In genomic region chr20:47675190-47676142, GRCh38 we compare ENCODE assay signal across 19 cellular contexts.
DNase-seq lines count a peak whose midpoint lies in the region; ATAC-seq and TF ChIP-seq lines count a peak whose summit lies in the region.
"Had no signal": no experiment of that assay in that cellular context is flagged by ENCODE, and none has a peak within 500 bp of the region (broad histone marks: within the 10 kb centered on the region; RNA-seq: fewer than 3 reads in every experiment).

No MANE protein-coding gene starts in this region.

- no peaks in the 10 kb centered on the region for H3K9me3 ChIP-seq in IMR-90 (ENCODE audit: control insufficient read depth, insufficient read depth, low read length)
- H3K9me3 ChIP-seq in hepatocyte (ENCODE audit: low read depth): no peaks in the 10 kb centered on the region
- H3K9me3 ChIP-seq in neural progenitor cell (ENCODE audit: low read depth): no peaks in the 10 kb centered on the region
- no peaks in the 10 kb centered on the region for H3K9me3 ChIP-seq in right cardiac atrium (ENCODE audit: control insufficient read depth, low read length)
- H3K9me3 ChIP-seq: HAP-1, SJSA1 had no signal

- in situ Hi-C loops in IMR-90 (cut with MboI; ENCODE audit: low sequenced_read_pairs): no loop called here

- no peak overlapping the region for H2AK5ac ChIP-seq in IMR-90 (ENCODE audit: low read depth, low read length)

- no peak overlapping the region for H2BK20ac ChIP-seq in IMR-90 (ENCODE audit: low read depth, low read length)

- H3K9ac ChIP-seq in IMR-90 (ENCODE audit: low read depth, low read length): no peak overlapping the region
- H3K9ac ChIP-seq in neural progenitor cell: no peak overlapping the region

- H2AFZ ChIP-seq in GM23338: no peak overlapping the region
- H2AFZ ChIP-seq in IMR-90 (replicated peaks; ENCODE audit: low read length, poor library complexity): no peak overlapping the region
- no peak overlapping the region for H2AFZ ChIP-seq in hepatocyte
- H2AFZ ChIP-seq in neural progenitor cell (replicated peaks): no peak overlapping the region

- no peaks in the 10 kb centered on the region for H3K9me1 ChIP-seq in IMR-90 (ENCODE audit: insufficient read depth, low read length)

- H3F3A ChIP-seq in GM23338 (replicated peaks; ENCODE audit: low read depth): no peaks in the 10 kb centered on the region
- no peaks in the 10 kb centered on the region for H3F3A ChIP-seq in neural progenitor cell (ENCODE audit: low read depth)

- intact Hi-C loops in IMR-90 (cut with micrococcal nuclease): loop anchor here (5.0 kb wide), 1 partner anchor 112 kb away; the partner anchor contains the start of gene SULF2
- intact Hi-C loops in right cardiac atrium (cut with DNase I): loop anchor here in 2 of 4 donors (5.0 to 10.0 kb wide), 3 partner anchors 99 to 947 kb away; partner anchors contain the start of gene SULF2 (in 1 of the 2)

- TF ChIP-seq CTCF in GM23338 (conservative IDR thresholded peaks at IDR 0.05; ENCODE audit: low read depth in 2 of 2): no peak
- no peak for TF ChIP-seq CTCF in IMR-90 (conservative IDR thresholded peaks at IDR 0.05; ENCODE audit: low read depth, low read length)
- no peak for TF ChIP-seq CTCF in hepatocyte (IDR thresholded peaks at IDR 0.05; ENCODE audit: poor library complexity)
- no peak for TF ChIP-seq CTCF in neural progenitor cell (IDR thresholded peaks at IDR 0.05)

- no peak overlapping the region for H3K4me2 ChIP-seq in GM23338
- no peak overlapping the region for H3K4me2 ChIP-seq in IMR-90 (ENCODE audit: low read depth, low read length)
- H3K4me2 ChIP-seq in hepatocyte: no peak overlapping the region
- H3K4me2 ChIP-seq in neural progenitor cell: no peak overlapping the region

- H3K56ac ChIP-seq in IMR-90 (ENCODE audit: extremely low read depth, insufficient read depth, low read length): no peak overlapping the region

- peaks cover 6% of the 10 kb centered on the region for H3K27me3 Mint-ChIP-seq in GM23338 (ENCODE audit: insufficient read depth, low read depth, poor library complexity)
- peaks cover 9% of the 10 kb centered on the region for H3K27me3 Mint-ChIP-seq in neural progenitor cell (ENCODE audit: insufficient read depth, low read depth)

- dilution Hi-C loops in IMR-90 (cut with HindIII; ENCODE audit: low sequenced_read_pairs, unreplicated experiment): no loop called here

- H4K8ac ChIP-seq in IMR-90 (ENCODE audit: low read depth in 2 of 2, low read length in 2 of 2): no peak overlapping the region

- H3K4me3 ChIP-seq in GM23338 (no peak overlapping the region), IMR-90 (ENCODE audit: insufficient read depth, low read depth, low read length) (no peak overlapping the region), hepatocyte (no peak overlapping the region), neural progenitor cell (no peak overlapping the region), right cardiac atrium (ENCODE audit: low read length) (no peak overlapping the region)
- H3K4me3 ChIP-seq: HAP-1, K562, SJSA1 had no signal

- H3K4me1 Mint-ChIP-seq in GM23338 (peaks cover 20% of the 10 kb centered on the region), neural progenitor cell (peaks cover 17% of the 10 kb centered on the region)
- H3K4me1 Mint-ChIP-seq: CD14-positive monocyte had no signal

- no peaks in the 10 kb centered on the region for H3K9me2 ChIP-seq in GM23338 (ENCODE audit: insufficient read depth)
- H3K9me2 ChIP-seq in hepatocyte (replicated peaks; ENCODE audit: insufficient read depth): no peaks in the 10 kb centered on the region

- no peak for TF ChIP-seq POLR2A in IMR-90 (IDR thresholded peaks at IDR 0.05; ENCODE audit: low read depth, low read length)

- WGBS in IMR-90 (ENCODE audit: extremely low coverage in 2 of 2, insufficient read length in 1 of 2), 2 experiments: 87% methylated on average over 8 of the region's 16 CpGs; no CpG with 5 or more reads in 1 of the 2 experiments
- 90% methylated on average over 16 of the region's 16 CpGs for WGBS in hepatocyte (ENCODE audit: low lambda C conversion rate, missing lambda C conversion rate)
- WGBS in right cardiac atrium: 91% methylated on average over 16 of the region's 16 CpGs

- peak overlapping the region; percentile 67; the same call in 1 of the 2 replicates for H3K27ac Mint-ChIP-seq in GM23338
- no peak overlapping the region for H3K27ac Mint-ChIP-seq in neural progenitor cell

- H3K79me2 ChIP-seq in GM23338 (replicated peaks; ENCODE audit: insufficient read depth) (no peaks in the 10 kb centered on the region), hepatocyte (no peaks in the 10 kb centered on the region), neural progenitor cell (ENCODE audit: low read depth) (no peaks in the 10 kb centered on the region)

- H3K4ac ChIP-seq in IMR-90 (ENCODE audit: low read depth, low read length): no peak overlapping the region

- BruUV-seq in IMR-90 (replicated peaks; lab: Mats Ljungman, UMichigan): no TSS peak

- H3K4me1 ChIP-seq in GM23338 (ENCODE audit: insufficient read depth): peaks cover 5% of the 10 kb centered on the region; the same call in 1 of the 2 replicates
- H3K4me1 ChIP-seq in IMR-90 (ENCODE audit: control insufficient read depth, insufficient read depth, low read length): no peaks in the 10 kb centered on the region
- H3K4me1 ChIP-seq in hepatocyte (ENCODE audit: insufficient read depth): no peaks in the 10 kb centered on the region
- H3K4me1 ChIP-seq in neural progenitor cell: no peaks in the 10 kb centered on the region
- H3K4me1 ChIP-seq in right cardiac atrium (ENCODE audit: control insufficient read depth, insufficient read depth, low read length): no peaks in the 10 kb centered on the region
- H3K4me1 ChIP-seq: HAP-1, SJSA1 had no signal

- no peaks in the 10 kb centered on the region for H3K36me3 ChIP-seq in GM23338 (ENCODE audit: insufficient read depth)
- no peaks in the 10 kb centered on the region for H3K36me3 ChIP-seq in IMR-90 (ENCODE audit: control insufficient read depth, insufficient read depth, low read length)
- no peaks in the 10 kb centered on the region for H3K36me3 ChIP-seq in hepatocyte (replicated peaks; ENCODE audit: insufficient read depth, low read depth)
- H3K36me3 ChIP-seq in neural progenitor cell: no peaks in the 10 kb centered on the region
- H3K36me3 ChIP-seq: HAP-1, SJSA1 had no signal

- H4K91ac ChIP-seq in IMR-90 (ENCODE audit: insufficient read depth, low read depth, low read length): no peak overlapping the region

- no peak overlapping the region for H2BK5ac ChIP-seq in IMR-90 (ENCODE audit: low read depth, low read length, poor library complexity, severe bottlenecking)

- DNase-seq in GM23338 (ENCODE audit: low spot score) (peak; percentile 47), IMR-90 (no peak), hepatocyte (ENCODE audit: low spot score) (peak; percentile 3), neural progenitor cell (ENCODE audit: low spot score) (peak; percentile 43), right cardiac atrium (no peak), middle frontal gyrus (ENCODE audit: extremely low spot score, low spot score) (no peak), glomerular visceral epithelial cell (ENCODE audit: extremely low spot score) (no peak)
- DNase-seq: ACHN, AML-193, DMS 273 treated with DMSO at 0.1 percent for 48 hours, GF-D8, NCI-H2029, NCI-H748 treated with DMSO at 0.1 percent for 48 hours, PC-3 had no signal

- POLR2A ChIA-PET in IMR-90 (lab: Charles Lee; ENCODE audit: unreplicated experiment): no interaction called here

- no peak overlapping the region for H2BK15ac ChIP-seq in IMR-90 (ENCODE audit: low read depth, low read length)

- no peak for TF ChIP-seq RAD21 in IMR-90 (IDR thresholded peaks at IDR 0.05; ENCODE audit: low read length)

- no peaks in the 10 kb centered on the region for H3K27me3 ChIP-seq in GM23338 (ENCODE audit: insufficient read depth)
- H3K27me3 ChIP-seq in IMR-90 (ENCODE audit: control insufficient read depth, insufficient read depth, low read length): peaks cover 2% of the 10 kb centered on the region; the same call in 1 of the 2 replicates
- H3K27me3 ChIP-seq in hepatocyte: no peaks in the 10 kb centered on the region
- H3K27me3 ChIP-seq in neural progenitor cell: no peaks in the 10 kb centered on the region
- H3K27me3 ChIP-seq in right cardiac atrium (ENCODE audit: control insufficient read depth, insufficient read depth): no peaks in the 10 kb centered on the region
- H3K27me3 ChIP-seq: SJSA1 had no signal

- no peak overlapping the region for H3K4me3 Mint-ChIP-seq in GM23338
- H3K4me3 Mint-ChIP-seq in neural progenitor cell: no peak overlapping the region
- H3K4me3 Mint-ChIP-seq: CD14-positive monocyte had no signal

- H3K79me1 ChIP-seq in IMR-90 (ENCODE audit: low read depth in 1 of 2, low read length in 2 of 2): no peaks in the 10 kb centered on the region

- peak; percentile 54 for ATAC-seq in GM23338
- ATAC-seq in IMR-90 (ENCODE audit: low read depth): no peak
- ATAC-seq in right cardiac atrium: no peak
- ATAC-seq: PC-3 had no signal

- CTCF ChIA-PET in IMR-90 (lab: Yijun Ruan, JAX): interaction anchor here (0.9 kb wide), 1 partner anchor 945 kb away, joined by 3 read pairs; no protein-coding TSS in a partner anchor

- no peaks in the 10 kb centered on the region; the same call in 1 of the 2 replicates for H4K20me1 ChIP-seq in GM23338 (replicated peaks; ENCODE audit: insufficient read depth)
- H4K20me1 ChIP-seq in IMR-90 (ENCODE audit: insufficient read depth, low read length): no peaks in the 10 kb centered on the region
- H4K20me1 ChIP-seq in hepatocyte (ENCODE audit: insufficient read depth, poor library complexity, severe bottlenecking): no peaks in the 10 kb centered on the region
- H4K20me1 ChIP-seq in neural progenitor cell (ENCODE audit: low read depth): no peaks in the 10 kb centered on the region

- H3K9me3 Mint-ChIP-seq in GM23338 (no peaks in the 10 kb centered on the region; the same call in 2 of the 3 replicates), neural progenitor cell (no peaks in the 10 kb centered on the region)

- H2BK120ac ChIP-seq in IMR-90 (ENCODE audit: low read depth, low read length): no peak overlapping the region

- H2AK9ac ChIP-seq in IMR-90 (replicated peaks; ENCODE audit: low read depth, low read length, poor library complexity): no peak overlapping the region

- H3K18ac ChIP-seq in IMR-90 (ENCODE audit: low read depth, low read length): no peak overlapping the region

- no peaks in the 10 kb centered on the region for H3K36me3 Mint-ChIP-seq in GM23338 (ENCODE audit: low read depth)
- H3K36me3 Mint-ChIP-seq in neural progenitor cell: no peaks in the 10 kb centered on the region

- H3K27ac ChIP-seq in GM23338 (ENCODE audit: low read depth): no peak overlapping the region
- H3K27ac ChIP-seq in IMR-90 (ENCODE audit: insufficient read depth, low read length): no peak overlapping the region
- H3K27ac ChIP-seq in hepatocyte: no peak overlapping the region
- no peak overlapping the region for H3K27ac ChIP-seq in neural progenitor cell
- no peak overlapping the region for H3K27ac ChIP-seq in right cardiac atrium (ENCODE audit: low read length)
- H3K27ac ChIP-seq: HL-60, SJSA1 had no signal

- H3K23ac ChIP-seq in IMR-90 (ENCODE audit: low read depth, low read length): no peak overlapping the region

- H3K14ac ChIP-seq in IMR-90 (replicated peaks; ENCODE audit: low read depth, low read length): no peak overlapping the region

- no peak overlapping the region for H4K5ac ChIP-seq in IMR-90 (ENCODE audit: low read depth, low read length)

TF ChIP-seq in GM23338, 12 proteins besides CTCF, POLR2A, EP300 and RAD21 (continues in another document):
- TF ChIP-seq JUNB (IDR thresholded peaks at IDR 0.05; ENCODE audit: unreplicated experiment): no peak

Comparison
In these comparisons a context has a peak if more than half of its experiments do, and no peak if none do; other contexts are left out.
1. DNase-seq: peak in GM23338 (single experiment), hepatocyte (single experiment) and neural progenitor cell (single experiment); none in IMR-90 (single experiment), right cardiac atrium (0 of 3), middle frontal gyrus (single experiment) and glomerular visceral epithelial cell (single experiment).